9 cellular contexts compared by ENCODE assay signal in the genomic region with DNA sequence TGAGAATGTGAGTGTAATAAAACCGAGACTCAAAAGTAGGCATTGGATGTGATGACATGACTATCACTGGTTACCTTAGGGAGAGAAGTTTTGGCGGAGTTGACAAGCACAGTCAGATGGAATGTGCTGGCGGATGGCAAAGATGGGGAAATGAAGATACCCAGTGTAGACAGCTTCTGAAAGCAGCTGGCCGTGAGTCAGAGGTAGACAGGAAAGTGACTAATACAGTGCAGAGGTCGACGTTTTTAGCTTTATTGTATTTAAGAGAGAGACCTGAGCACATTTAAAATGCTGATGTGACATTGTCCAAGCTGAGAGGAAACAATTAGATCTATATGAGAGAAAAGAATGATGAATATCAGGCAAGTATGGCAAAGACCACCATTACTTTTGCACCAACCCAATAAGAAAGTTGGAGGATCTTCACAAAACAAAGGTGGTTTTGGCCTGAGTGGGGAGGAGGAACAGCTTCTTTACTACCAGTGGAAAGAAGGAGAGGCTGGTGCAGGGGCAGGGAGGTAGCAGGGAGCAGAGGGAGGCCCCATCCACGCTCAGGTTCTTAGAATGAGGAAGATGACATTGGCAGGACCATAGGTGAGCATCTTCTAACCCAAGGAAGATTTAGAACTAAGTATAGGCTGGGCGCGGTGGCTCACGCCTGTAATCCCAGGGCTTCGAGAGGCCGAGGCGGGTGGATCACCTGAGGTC. TPM values are rescaled to one million over a fixed set of nuclear protein-coding genes. Genes with fewer than 3 reads are reported as not detected.
A peak's percentile ranks its signal among the peaks of the same experiment; 100 is the strongest.
DNase-seq lines count a peak whose midpoint lies in the region; ATAC-seq and TF ChIP-seq lines count a peak whose summit lies in the region.
"Had no signal": no experiment of that assay in that cellular context is flagged by ENCODE, and none has a peak within 500 bp of the region (broad histone marks: within the 10 kb centered on the region; RNA-seq: fewer than 3 reads in every experiment).

No MANE protein-coding gene starts in this region.

- H2BK120ac ChIP-seq in mesenchymal stem cell (ENCODE audit: low read depth, low read length) = no peak overlapping the region

- H3K23ac ChIP-seq in mesenchymal stem cell (ENCODE audit: low read length in 2 of 2) = no peak overlapping the region

- H4K91ac ChIP-seq in mesenchymal stem cell (ENCODE audit: low read length) = no peak overlapping the region

- no peaks in the 10 kb centered on the region for H3K36me3 Mint-ChIP-seq in activated T-cell treated with anti-CD3 and anti-CD28 coated beads, Interleukin-2, amount 50 U/mL, for 72 hours (ENCODE audit: insufficient read depth in 2 of 2)

- TF ChIP-seq CTCF in vagina (IDR thresholded peaks at IDR 0.05) = no peak

- H2AK5ac ChIP-seq in mesenchymal stem cell (ENCODE audit: low read length, severe bottlenecking) = peak overlapping the region; percentile 43

- H3K9me3 ChIP-seq in BLaER1 treated with 17β-estradiol and CSF1 and Interleukin-3, amounts not matched to agents 10 nM and 100 nM (replicated peaks in 1 of 11) = no peaks in the 10 kb centered on the region
- no peaks in the 10 kb centered on the region for H3K9me3 ChIP-seq in mesenchymal stem cell (ENCODE audit: control insufficient read depth, low read length)
- no peaks in the 10 kb centered on the region for H3K9me3 ChIP-seq in vagina

- no peak overlapping the region for H3K27ac Mint-ChIP-seq in activated T-cell treated with anti-CD3 and anti-CD28 coated beads, Interleukin-2, amount 50 U/mL, for 72 hours
- H3K27ac Mint-ChIP-seq: T-helper 1 cell treated with Interleukin-12 subunit alpha and Interleukin-12 subunit beta and Interleukin-4 antibody, amounts not matched to agents 30 μg/mL and 1 μg/mL, for 36 hours had no signal

- H3K4ac ChIP-seq in mesenchymal stem cell (ENCODE audit: low read depth in 1 of 2, low read length in 2 of 2) = no peak overlapping the region

- H3K79me1 ChIP-seq in mesenchymal stem cell (replicated peaks; ENCODE audit: low read length, poor library complexity, severe bottlenecking) = no peaks in the 10 kb centered on the region

- WGBS in mesenchymal stem cell = 53% methylated on average over 13 of the region's 13 CpGs

- intact Hi-C loops in vagina (cut with DNase I) = no loop called here

- H3K18ac ChIP-seq in mesenchymal stem cell (ENCODE audit: low read depth in 1 of 2, low read length in 2 of 2) = peak overlapping the region in 1 of 2 experiments; percentile 1

- H3K36me3 ChIP-seq in BLaER1 treated with 17β-estradiol and CSF1 and Interleukin-3, amounts not matched to agents 10 nM and 100 nM = no peaks in the 10 kb centered on the region
- no peaks in the 10 kb centered on the region for H3K36me3 ChIP-seq in mesenchymal stem cell (ENCODE audit: control insufficient read depth in 1 of 2, insufficient read depth in 2 of 2, low read depth in 1 of 2, low read length in 2 of 2)
- no peaks in the 10 kb centered on the region for H3K36me3 ChIP-seq in vagina

- no peak overlapping the region for H2BK15ac ChIP-seq in mesenchymal stem cell (ENCODE audit: low read depth, poor library complexity, severe bottlenecking)

- H2AFZ ChIP-seq in mesenchymal stem cell (ENCODE audit: low read depth, low read length) = no peak overlapping the region

- no peak overlapping the region for H3K14ac ChIP-seq in mesenchymal stem cell (ENCODE audit: low read length in 2 of 2)

- no peaks in the 10 kb centered on the region for H3K9me3 Mint-ChIP-seq in activated T-cell treated with anti-CD3 and anti-CD28 coated beads, Interleukin-2, amount 50 U/mL, for 72 hours
- H3K9me3 Mint-ChIP-seq: T-helper 1 cell treated with Interleukin-12 subunit alpha and Interleukin-12 subunit beta and Interleukin-4 antibody, amounts not matched to agents 30 μg/mL and 1 μg/mL, for 36 hours had no signal

- H3K4me3 Mint-ChIP-seq in activated T-cell treated with anti-CD3 and anti-CD28 coated beads, Interleukin-2, amount 50 U/mL, for 72 hours = no peak overlapping the region
- H3K4me3 Mint-ChIP-seq: T-helper 1 cell treated with Interleukin-12 subunit alpha and Interleukin-12 subunit beta and Interleukin-4 antibody, amounts not matched to agents 30 μg/mL and 1 μg/mL, for 36 hours had no signal

- H3K4me1 Mint-ChIP-seq in activated T-cell treated with anti-CD3 and anti-CD28 coated beads, Interleukin-2, amount 50 U/mL, for 72 hours (ENCODE audit: low read depth) = no peaks in the 10 kb centered on the region

- peaks cover 39% of the 10 kb centered on the region for H3K27me3 Mint-ChIP-seq in activated T-cell treated with anti-CD3 and anti-CD28 coated beads, Interleukin-2, amount 50 U/mL, for 72 hours (ENCODE audit: low read depth)

- no peaks in the 10 kb centered on the region for H3K27me3 ChIP-seq in BLaER1 treated with 17β-estradiol and CSF1 and Interleukin-3, amounts not matched to agents 10 nM and 100 nM
- peaks cover 0 to 15% of the 10 kb centered on the region in 2 experiments for H3K27me3 ChIP-seq in mesenchymal stem cell (ENCODE audit: control insufficient read depth in 1 of 2, insufficient read depth in 1 of 2, low read length in 2 of 2)
- H3K27me3 ChIP-seq in vagina = no peaks in the 10 kb centered on the region

- ATAC-seq in HG02884 (IDR thresholded peaks at IDR 0.05; ENCODE audit: unreplicated experiment) (peak; percentile 81), GM19035 (IDR thresholded peaks at IDR 0.05; ENCODE audit: unreplicated experiment) (no peak)
- peak; percentile 98 for ATAC-seq in activated T-cell treated with anti-CD3 and anti-CD28 coated beads, Interleukin-2, amount 50 U/mL, for 72 hours (replicated peaks in 1 of 2)

- H3K9ac ChIP-seq in BLaER1 treated with 17β-estradiol and CSF1 and Interleukin-3, amounts not matched to agents 10 nM and 100 nM = peak overlapping the region in 1 of 11 experiments; percentile 25; a peak in 1 of 22 replicates
- H3K9ac ChIP-seq in mesenchymal stem cell (ENCODE audit: low read length) = no peak overlapping the region

- H3K4me3 ChIP-seq in BLaER1 treated with 17β-estradiol and CSF1 and Interleukin-3, amounts not matched to agents 10 nM and 100 nM = no peak overlapping the region
- H3K4me3 ChIP-seq in mesenchymal stem cell (ENCODE audit: insufficient read depth in 1 of 2, low read depth in 1 of 2, low read length in 2 of 2) (no peak overlapping the region), vagina (no peak overlapping the region)

- no peaks in the 10 kb centered on the region; a peak in 1 of 22 replicates for H4K20me1 ChIP-seq in BLaER1 treated with 17β-estradiol and CSF1 and Interleukin-3, amounts not matched to agents 10 nM and 100 nM

- H2BK5ac ChIP-seq in mesenchymal stem cell (ENCODE audit: low read depth, low read length, poor library complexity, severe bottlenecking) = no peak overlapping the region

- H2BK12ac ChIP-seq in mesenchymal stem cell (ENCODE audit: low read length in 2 of 2) = no peak overlapping the region

- H3K4me1 ChIP-seq in BLaER1 treated with 17β-estradiol and CSF1 and Interleukin-3, amounts not matched to agents 10 nM and 100 nM = peaks cover 13 to 64% (median 33%) of the 10 kb centered on the region in 10 experiments
- H3K4me1 ChIP-seq in mesenchymal stem cell (ENCODE audit: control insufficient read depth, insufficient read depth, low read depth, low read length) (peaks cover 10% of the 10 kb centered on the region), vagina (no peaks in the 10 kb centered on the region)

- no peak for TF ChIP-seq POLR2A in vagina (IDR thresholded peaks at IDR 0.05)

- peak overlapping the region in 8 of 11 experiments; percentile 1 to 85 (median 68); a peak in 15 of 22 replicates for H3K4me2 ChIP-seq in BLaER1 treated with 17β-estradiol and CSF1 and Interleukin-3, amounts not matched to agents 10 nM and 100 nM
- H3K4me2 ChIP-seq in mesenchymal stem cell (ENCODE audit: low read length, poor library complexity, severe bottlenecking) = no peak overlapping the region

- H3K27ac ChIP-seq in BLaER1 treated with 17β-estradiol and CSF1 and Interleukin-3, amounts not matched to agents 10 nM and 100 nM = peak overlapping the region in 9 of 11 experiments; percentile 8 to 66 (median 47); a peak in 11 of 22 replicates
- peak overlapping the region; percentile 74 for H3K27ac ChIP-seq in mesenchymal stem cell (ENCODE audit: low read length, poor library complexity, severe bottlenecking)
- H3K27ac ChIP-seq in vagina = no peak overlapping the region

- no peak overlapping the region for H4K8ac ChIP-seq in mesenchymal stem cell (ENCODE audit: low read length)

- DNase-seq in activated T-cell treated with anti-CD3 and anti-CD28 coated beads, Interleukin-2, amount 50 U/mL, for 72 hours = peak; percentile 61
- DNase-seq in mesenchymal stem cell = peak; percentile 85
- no peak for DNase-seq in vagina (ENCODE audit: extremely low spot score in 2 of 2)
- DNase-seq in NCI-H524 treated with DMSO at 0.1 percent for 48 hours (lab: John Stamatoyannopoulos, UW) = no peak
- no peak for DNase-seq in D341Med (ENCODE audit: low spot score)

RNA-seq across cellular contexts. Expression of a gene that starts 36.7 kb away (rescaled TPM):
- not detected for total RNA-seq in activated T-cell treated with anti-CD3 and anti-CD28 coated beads, Interleukin-2, amount 50 U/mL, for 72 hours
- not detected for polyA plus RNA-seq in mesenchymal stem cell (2013, experiment 1 of 2)
- polyA plus RNA-seq in mesenchymal stem cell (2013, experiment 2 of 2) = not detected
- not detected for total RNA-seq in vagina

Comparison
In these comparisons a context has a peak if more than half of its experiments do, and no peak if none do; other contexts are left out.
1. DNase-seq: peak in activated T-cell treated with anti-CD3 and anti-CD28 coated beads, Interleukin-2, amount 50 U/mL, for 72 hours (2 of 2) and mesenchymal stem cell (single experiment); none in vagina (0 of 2), NCI-H524 treated with DMSO at 0.1 percent for 48 hours (single experiment) and D341Med (single experiment).